16 cellular contexts compared by ENCODE assay signal in genomic region chr1:35319988-35320713, GRCh38. TPM values are rescaled to one million over a fixed set of nuclear protein-coding genes. Genes with fewer than 3 reads are reported as not detected.
DNase-seq lines count a peak whose midpoint lies in the region; ATAC-seq and TF ChIP-seq lines count a peak whose summit lies in the region.
"Had no signal": no experiment of that assay in that cellular context is flagged by ENCODE, and none has a peak within 500 bp of the region (broad histone marks: within the 10 kb centered on the region; RNA-seq: fewer than 3 reads in every experiment).

No MANE protein-coding gene starts in this region.

- no peak overlapping the region for H3K4me3 Mint-ChIP-seq in stimulated activated naive CD8-positive, alpha-beta T cell treated with anti-CD3 and anti-CD28 coated beads, Interleukin-15, amount 100 ng/mL, for 72 hours
- H3K4me3 Mint-ChIP-seq: activated T-cell treated with anti-CD3 and anti-CD28 coated beads, Interleukin-2, amount 50 U/mL, for 24 hours; memory B cell; T-cell had no signal

- peak; percentile 36 for DNase-seq in AG08395 (ENCODE audit: low spot score)
- no peak for DNase-seq in Panc1 (ENCODE audit: low read depth, low spot score)
- peak; percentile 64 for DNase-seq in epithelial cell of proximal tubule (ENCODE audit: low read depth)
- peak; percentile 28 for DNase-seq in kidney epithelial cell (ENCODE audit: low read depth)
- DNase-seq in erythroblast (lab: John Stamatoyannopoulos, UW), result no peak
- no peak for DNase-seq in stimulated activated naive CD8-positive, alpha-beta T cell treated with anti-CD3 and anti-CD28 coated beads, Interleukin-15, amount 100 ng/mL, for 72 hours
- DNase-seq in T-helper 9 cell, result no peak
- DNase-seq in stimulated activated CD4-positive, alpha-beta T cell treated with anti-CD3 and anti-CD28 coated beads, Interleukin-12 subunit alpha, Interleukin-12 subunit beta, amount 100 ng/mL, for 4 hours, result no peak
- DNase-seq: activated CD4-positive, alpha-beta T cell treated with anti-CD3 and anti-CD28 coated beads for 1 hour; activated T-cell treated with anti-CD3 and anti-CD28 coated beads, Interleukin-2, amount 50 U/mL, for 24 hours; Calu3; effector memory CD4-positive, alpha-beta T cell; hypothalamus; T-cell; transverse colon had no signal

- in situ Hi-C loops in Panc1 (cut with HindIII; ENCODE audit: low pct_unique_long_range_greater_than_20kb, low sequenced_read_pairs), result no loop called here

- no peak overlapping the region for H3K27ac Mint-ChIP-seq in stimulated activated naive CD8-positive, alpha-beta T cell treated with anti-CD3 and anti-CD28 coated beads, Interleukin-15, amount 100 ng/mL, for 72 hours
- H3K27ac Mint-ChIP-seq: activated T-cell treated with anti-CD3 and anti-CD28 coated beads, Interleukin-2, amount 50 U/mL, for 24 hours; memory B cell; T-cell had no signal

- no peaks in the 10 kb centered on the region for H3K9me3 Mint-ChIP-seq in stimulated activated naive CD8-positive, alpha-beta T cell treated with anti-CD3 and anti-CD28 coated beads, Interleukin-15, amount 100 ng/mL, for 72 hours
- H3K9me3 Mint-ChIP-seq: activated T-cell treated with anti-CD3 and anti-CD28 coated beads, Interleukin-2, amount 50 U/mL, for 24 hours; memory B cell; T-cell had no signal

- TF ChIP-seq POLR2A in erythroblast (IDR thresholded peaks at IDR 0.05; ENCODE audit: low read length), result no peak

- POLR2A ChIA-PET in Panc1 (lab: Charles Lee), result no interaction called here

- peak; percentile 34; the same call in 1 of the 2 replicates for ATAC-seq in Panc1
- no peak for ATAC-seq in stimulated activated naive CD8-positive, alpha-beta T cell treated with anti-CD3 and anti-CD28 coated beads, Interleukin-15, amount 100 ng/mL, for 72 hours
- ATAC-seq: T-cell had no signal

- H3K4me1 ChIP-seq in Panc1 (ENCODE audit: control insufficient read depth, insufficient read depth, low read length), result peaks cover 6% of the 10 kb centered on the region; the same call in 1 of the 2 replicates

- H3K4me1 Mint-ChIP-seq in stimulated activated naive CD8-positive, alpha-beta T cell treated with anti-CD3 and anti-CD28 coated beads, Interleukin-15, amount 100 ng/mL, for 72 hours, result peaks cover 22% of the 10 kb centered on the region

- TF ChIP-seq CTCF in Panc1 (IDR thresholded peaks at IDR 0.05) (no peak), epithelial cell of proximal tubule (conservative IDR thresholded peaks at IDR 0.05; ENCODE audit: low read depth, low read length) (no peak), kidney epithelial cell (IDR thresholded peaks at IDR 0.05; ENCODE audit: insufficient read depth, low read length, poor library complexity, severe bottlenecking) (no peak)

- CTCF ChIA-PET in Panc1 (lab: Charles Lee), result no interaction called here

- H3K27me3 ChIP-seq in Panc1 (ENCODE audit: control insufficient read depth, insufficient read depth, low read length), result no peaks in the 10 kb centered on the region
- no peaks in the 10 kb centered on the region for H3K27me3 ChIP-seq in kidney epithelial cell (ENCODE audit: control insufficient read depth, insufficient read depth, low read length)
- H3K27me3 ChIP-seq: transverse colon had no signal

- BruUV-seq in Panc1 (replicated peaks; lab: Mats Ljungman, UMichigan), result no TSS peak

- no peaks in the 10 kb centered on the region for H3K27me3 Mint-ChIP-seq in stimulated activated naive CD8-positive, alpha-beta T cell treated with anti-CD3 and anti-CD28 coated beads, Interleukin-15, amount 100 ng/mL, for 72 hours
- H3K27me3 Mint-ChIP-seq: activated T-cell treated with anti-CD3 and anti-CD28 coated beads, Interleukin-2, amount 50 U/mL, for 24 hours; memory B cell; T-cell had no signal

- intact Hi-C loops in Panc1 (cut with micrococcal nuclease; ENCODE audit: unreplicated experiment), result no loop called here

- no peak overlapping the region for H3K27ac ChIP-seq in Panc1 (ENCODE audit: low read length)
- H3K27ac ChIP-seq: transverse colon had no signal

- no peaks in the 10 kb centered on the region for H3K9me3 ChIP-seq in Panc1 (ENCODE audit: control insufficient read depth, insufficient read depth, low read depth, low read length)
- H3K9me3 ChIP-seq: transverse colon had no signal

- H3K4me3 ChIP-seq in Panc1 (ENCODE audit: low read depth in 2 of 2, low read length in 2 of 2), result no peak overlapping the region
- H3K4me3 ChIP-seq in epithelial cell of proximal tubule (ENCODE audit: low read depth, low read length), result no peak overlapping the region
- H3K4me3 ChIP-seq in kidney epithelial cell (ENCODE audit: low read depth, low read length), result no peak overlapping the region
- H3K4me3 ChIP-seq: transverse colon had no signal

- H3K36me3 ChIP-seq in Panc1 (ENCODE audit: control insufficient read depth, insufficient read depth, low read length) (no peaks in the 10 kb centered on the region), kidney epithelial cell (ENCODE audit: control insufficient read depth, insufficient read depth, low read length) (no peaks in the 10 kb centered on the region)
- H3K36me3 ChIP-seq: transverse colon had no signal

RNA-seq across cellular contexts. Expression of gene ZMYM4, which starts 51.6 kb away (rescaled TPM):
- 82.2 TPM for total RNA-seq in Panc1 (2021; ENCODE audit: unreplicated experiment)
- polyA plus RNA-seq in Panc1 (2012; ENCODE audit: insufficient read length), result 29.2 TPM
- 19.8 and 28.6 TPM in 2 replicates for total RNA-seq in epithelial cell of proximal tubule
- 30.3 and 35.1 TPM in 2 replicates for total RNA-seq in kidney epithelial cell

Comparison
In these comparisons a context has a peak if more than half of its experiments do, and no peak if none do; other contexts are left out.
1. DNase-seq: peak in AG08395 (single experiment), epithelial cell of proximal tubule (single experiment) and kidney epithelial cell (single experiment); none in Panc1 (single experiment), erythroblast (0 of 2), stimulated activated naive CD8-positive, alpha-beta T cell treated with anti-CD3 and anti-CD28 coated beads, Interleukin-15, amount 100 ng/mL, for 72 hours (0 of 2), T-helper 9 cell (single experiment) and stimulated activated CD4-positive, alpha-beta T cell treated with anti-CD3 and anti-CD28 coated beads, Interleukin-12 subunit alpha, Interleukin-12 subunit beta, amount 100 ng/mL, for 4 hours (single experiment).